In the genomic region with DNA sequence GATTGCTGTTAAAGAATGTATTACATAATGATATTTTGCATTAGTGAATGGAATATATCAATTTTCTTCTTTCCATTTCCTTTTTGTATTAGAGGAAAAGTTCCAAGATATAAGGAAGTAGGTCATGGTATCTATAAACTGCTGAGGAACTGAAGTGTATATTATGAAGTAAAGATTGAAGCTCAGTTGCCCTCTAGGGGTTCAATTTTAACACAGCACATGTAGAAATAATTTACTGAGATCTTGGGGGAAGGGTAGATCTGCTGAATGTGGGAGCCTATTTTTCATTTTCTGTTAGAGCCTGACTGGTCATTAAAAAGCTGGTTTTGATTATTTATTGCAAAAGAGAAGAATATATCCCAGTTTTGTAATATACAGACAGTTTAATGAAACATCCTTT, we compare ENCODE assay signal across 8 cellular contexts. TPM values are rescaled to one million over a fixed set of nuclear protein-coding genes. Genes with fewer than 3 reads are reported as not detected.
DNase-seq lines count a peak whose midpoint lies in the region; ATAC-seq and TF ChIP-seq lines count a peak whose summit lies in the region.

No MANE protein-coding gene starts in this region.

- no peaks in the 10 kb centered on the region for H3K27me3 ChIP-seq in Peyer's patch

- no peaks in the 10 kb centered on the region for H3K36me3 ChIP-seq in Peyer's patch

- H3K9me3 Mint-ChIP-seq in nephron: no peaks in the 10 kb centered on the region

- ATAC-seq in GM19463 (IDR thresholded peaks at IDR 0.05; ENCODE audit: unreplicated experiment) (peak; percentile 91), HG03442 (IDR thresholded peaks at IDR 0.05; ENCODE audit: unreplicated experiment) (peak; percentile 91)

- H3K36me3 Mint-ChIP-seq in nephron (ENCODE audit: low read depth): peaks cover 3% of the 10 kb centered on the region

- H3K9me3 ChIP-seq in Peyer's patch: no peaks in the 10 kb centered on the region

- no peak for TF ChIP-seq POLR2A in Peyer's patch (IDR thresholded peaks at IDR 0.05)

- no peaks in the 10 kb centered on the region for H3K27me3 Mint-ChIP-seq in nephron (ENCODE audit: low read depth)

- no peak overlapping the region for H3K27ac ChIP-seq in Peyer's patch

- H3K4me3 ChIP-seq in Peyer's patch (no peak overlapping the region), epithelial cell of proximal tubule (ENCODE audit: low read depth, low read length) (no peak overlapping the region)

- no peaks in the 10 kb centered on the region for H3K4me1 Mint-ChIP-seq in nephron

- H3K27ac Mint-ChIP-seq in nephron: no peak overlapping the region

- TF ChIP-seq CTCF in Peyer's patch (IDR thresholded peaks at IDR 0.05) (peak in 5 of 6 experiments; percentile 47 to 84 (median 78)), epithelial cell of proximal tubule (conservative IDR thresholded peaks at IDR 0.05; ENCODE audit: low read depth, low read length) (peak; percentile 61), nephron (IDR thresholded peaks at IDR 0.05; ENCODE audit: unreplicated experiment in 3 of 3) (peak; percentile 48 to 60 (median 56))

- no peak overlapping the region for H3K4me3 Mint-ChIP-seq in nephron

- peak; percentile 49 for DNase-seq in EH (ENCODE audit: low read depth)
- DNase-seq in Peyer's patch: no peak
- no peak for DNase-seq in epithelial cell of proximal tubule (ENCODE audit: low read depth)
- DNase-seq in NCI-H1048 (lab: John Stamatoyannopoulos, UW): no peak
- no peak for DNase-seq in mucosa of gallbladder (ENCODE audit: low spot score)

- H3K4me1 ChIP-seq in Peyer's patch: no peaks in the 10 kb centered on the region

RNA-seq across cellular contexts. Expression of a gene that starts 45.2 kb away (rescaled TPM):
- total RNA-seq in Peyer's patch (10 to 100 TPM in 3 of 4 donors, 1 to 10 TPM in 1; 7.0 to 39.6 (median 16.1) TPM), epithelial cell of proximal tubule (17.0 and 28.5 TPM in 2 replicates), mucosa of gallbladder (25.9 TPM)
